ENCODE assay signal across 27 cellular contexts in the genomic region with DNA sequence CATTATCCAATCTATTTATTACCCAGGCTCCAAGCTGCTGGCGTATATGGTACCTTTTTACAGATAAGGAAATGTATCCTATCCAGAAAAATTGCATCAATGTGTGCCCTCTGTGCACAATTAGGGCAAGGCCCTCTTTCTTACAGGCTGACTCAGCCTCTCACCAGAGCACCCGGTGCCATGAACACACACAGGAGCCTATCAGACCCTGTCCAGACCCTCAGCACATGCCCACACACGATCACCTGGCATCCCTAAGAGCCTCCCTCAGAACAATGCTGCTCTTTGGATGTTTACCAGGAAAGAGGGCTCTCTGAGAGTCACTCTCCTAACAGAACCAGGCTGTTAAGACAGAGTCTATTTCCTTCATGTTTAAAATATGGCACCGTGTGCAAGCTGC.
A peak's percentile ranks its signal among the peaks of the same experiment; 100 is the strongest.
DNase-seq lines count a peak whose midpoint lies in the region; ATAC-seq and TF ChIP-seq lines count a peak whose summit lies in the region.
"Had no signal": no experiment of that assay in that cellular context is flagged by ENCODE, and none has a peak within 500 bp of the region (broad histone marks: within the 10 kb centered on the region; RNA-seq: fewer than 3 reads in every experiment).

No MANE protein-coding gene starts in this region.

- no peaks in the 10 kb centered on the region for H3K27me3 ChIP-seq in parathyroid adenoma (ENCODE audit: control insufficient read depth, insufficient read depth, low read length)
- H3K27me3 ChIP-seq: gastrocnemius medialis, right atrium auricular region, tibial nerve had no signal

- H3K9me3 ChIP-seq in parathyroid adenoma (ENCODE audit: control insufficient read depth, low read length), result no peaks in the 10 kb centered on the region
- H3K9me3 ChIP-seq: gastrocnemius medialis, right atrium auricular region, tibial nerve had no signal

- DNase-seq in DMS53 (lab: John Stamatoyannopoulos, UW), result peak; percentile 25
- no peak for DNase-seq in DMS53 treated with DMSO at 0.1 percent for 48 hours (lab: John Stamatoyannopoulos, UW; ENCODE audit: unreplicated experiment)
- DNase-seq in NCI-H2029 treated with DMSO at 0.1 percent for 48 hours (lab: John Stamatoyannopoulos, UW), result peak; percentile 77
- peak; percentile 79 for DNase-seq in epithelial cell of esophagus (ENCODE audit: low read depth)
- no peak for DNase-seq in activated CD4-positive, alpha-beta T cell treated with anti-CD3 and anti-CD28 coated beads for 48 hours
- no peak for DNase-seq in D341Med (ENCODE audit: low spot score)
- DNase-seq: activated CD4-positive, CD25-positive, alpha-beta regulatory T cell treated with anti-CD3 and anti-CD28 coated beads, Interleukin-2, amount 50 U/mL, for 72 hours; activated CD8-positive, alpha-beta memory T cell treated with anti-CD3 and anti-CD28 coated beads for 24 hours; activated naive CD4-positive, alpha-beta T cell treated with anti-CD3 and anti-CD28 coated beads, Interleukin-2, amount 10 ng/mL, durations not matched to agents 7 days and 5 days; activated T-cell treated with anti-CD3 and anti-CD28 coated beads, Interleukin-2, amount 50 U/mL, for 48 hours; CD8-positive, alpha-beta T cell; DND-41; gastrocnemius medialis; kidney; NCI-H187 treated with DMSO at 0.1 percent for 48 hours; occipital lobe; stimulated activated CD4-positive, alpha-beta T cell treated with anti-CD3 and anti-CD28 coated beads, Interleukin-12 subunit alpha, Interleukin-12 subunit beta, amount 100 ng/mL, for 4 hours; stimulated activated CD4-positive, alpha-beta T cell treated with anti-CD3 and anti-CD28 coated beads, Interleukin-4, amount 100 ng/mL, for 4 hours; T-helper 1 cell had no signal

- H2AFZ ChIP-seq in parathyroid adenoma, result peak overlapping the region; percentile 55

- peak overlapping the region; percentile 22 for H3K9ac ChIP-seq in parathyroid adenoma

- H3K4me2 ChIP-seq in parathyroid adenoma (ENCODE audit: low read length), result peak overlapping the region; percentile 5

- H3K79me2 ChIP-seq in parathyroid adenoma, result no peaks in the 10 kb centered on the region

- peak overlapping the region; percentile 99 for H3K27ac ChIP-seq in parathyroid adenoma
- H3K27ac ChIP-seq: 22Rv1, gastrocnemius medialis, right atrium auricular region, tibial nerve had no signal

- no peaks in the 10 kb centered on the region for H3K36me3 ChIP-seq in parathyroid adenoma (ENCODE audit: control insufficient read depth, insufficient read depth, low read length)
- H3K36me3 ChIP-seq: gastrocnemius medialis, right atrium auricular region, tibial nerve had no signal

- H3K4me1 ChIP-seq in parathyroid adenoma, result peaks cover 43% of the 10 kb centered on the region

- no peak overlapping the region for H3K4me3 ChIP-seq in epithelial cell of esophagus (ENCODE audit: low read length)
- H3K4me3 ChIP-seq in parathyroid adenoma (ENCODE audit: low read depth, low read length), result no peak overlapping the region
- H3K4me3 ChIP-seq: gastrocnemius medialis, GM12878, K562, right atrium auricular region, tibial nerve had no signal

- TF ChIP-seq CTCF in epithelial cell of esophagus (IDR thresholded peaks at IDR 0.05; ENCODE audit: insufficient read depth, low read depth, low read length, missing control alignments) (no peak), parathyroid adenoma (IDR thresholded peaks at IDR 0.05) (no peak)

- ATAC-seq in GM19328 (IDR thresholded peaks at IDR 0.05; ENCODE audit: unreplicated experiment), result no peak
- ATAC-seq: CD8-positive, alpha-beta T cell; gastrocnemius medialis; GM12878; K562; Right ventricle myocardium inferior had no signal

Comparison
In these comparisons a context has a peak if more than half of its experiments do, and no peak if none do; other contexts are left out.
1. DNase-seq: peak in DMS53 (single experiment), NCI-H2029 treated with DMSO at 0.1 percent for 48 hours (single experiment) and epithelial cell of esophagus (single experiment); none in DMS53 treated with DMSO at 0.1 percent for 48 hours (single experiment), activated CD4-positive, alpha-beta T cell treated with anti-CD3 and anti-CD28 coated beads for 48 hours (single experiment) and D341Med (single experiment).